In the genomic region with DNA sequence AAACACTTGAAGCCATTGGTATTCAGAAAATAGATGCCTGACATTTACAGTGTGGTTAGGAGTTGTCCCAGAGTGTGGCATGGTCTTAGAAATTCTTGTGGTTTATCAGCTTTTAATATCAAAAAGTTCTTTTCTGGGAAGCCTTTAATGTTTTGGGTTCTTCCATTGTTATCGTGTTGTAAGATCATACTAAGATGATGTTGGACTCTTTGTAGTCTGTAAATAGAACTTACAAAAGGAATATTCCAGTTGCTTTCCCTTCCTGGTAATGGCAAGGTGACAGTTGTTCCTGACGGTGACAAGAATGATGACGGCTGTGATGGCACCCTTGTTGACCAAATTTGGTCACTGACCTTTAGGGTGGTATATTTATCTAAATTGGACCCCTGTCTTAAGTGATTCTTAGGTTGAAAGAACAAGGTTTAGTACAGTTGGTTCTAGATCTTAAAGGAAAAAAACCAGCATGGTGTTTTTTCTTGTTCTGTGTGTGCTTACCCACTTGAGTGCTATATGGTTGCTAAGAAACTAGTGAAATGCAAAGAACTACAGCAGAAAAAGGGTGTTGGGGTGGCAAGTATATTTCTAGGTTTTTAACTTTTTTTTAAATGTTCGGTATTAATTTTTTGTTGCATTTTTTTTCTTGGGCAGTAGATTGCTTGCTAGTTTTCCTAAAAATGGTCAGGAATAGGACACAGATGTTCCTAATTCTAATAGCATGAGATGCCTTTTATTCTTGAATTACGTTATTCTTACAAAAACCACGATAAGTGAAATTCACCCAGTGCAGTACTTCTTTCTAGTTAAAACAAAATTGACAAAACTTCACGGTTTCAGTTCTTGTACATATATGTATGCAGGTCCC, we compare ENCODE assay signal across 8 cellular contexts. TPM values are rescaled to one million over a fixed set of nuclear protein-coding genes. Genes with fewer than 3 reads are reported as not detected.
A peak's percentile ranks its signal among the peaks of the same experiment; 100 is the strongest.
DNase-seq lines count a peak whose midpoint lies in the region; ATAC-seq and TF ChIP-seq lines count a peak whose summit lies in the region.

No MANE protein-coding gene starts in this region.

- H3K79me2 ChIP-seq in GM23338 (replicated peaks; ENCODE audit: insufficient read depth), result peaks cover 65% of the 10 kb centered on the region

- CTCF ChIA-PET in Panc1 (lab: Charles Lee), result no interaction called here

- peak overlapping the region; percentile 96 for H3K4me3 ChIP-seq in GM23338
- H3K4me3 ChIP-seq in Panc1 (ENCODE audit: low read depth in 2 of 2, low read length in 2 of 2), result peak overlapping the region; percentile 85 to 88
- peak overlapping the region; percentile 26 to 95 for H3K4me3 ChIP-seq in esophagus (ENCODE audit: low read depth in 1 of 2, low read length in 2 of 2)
- peak overlapping the region; percentile 68 to 90 (median 86) for H3K4me3 ChIP-seq in gastrocnemius medialis

- H3K4me2 ChIP-seq in GM23338, result peak overlapping the region; percentile 90

- no peaks in the 10 kb centered on the region for H3K9me3 Mint-ChIP-seq in GM23338

- 0 out of 2 replicates have a peak, but pooled peaks cover 2% of the 10 kb centered on the region for H3F3A ChIP-seq in GM23338 (replicated peaks; ENCODE audit: low read depth)

- H3K27ac ChIP-seq in GM23338 (ENCODE audit: low read depth), result no peak overlapping the region
- H3K27ac ChIP-seq in Panc1 (ENCODE audit: low read length), result peak overlapping the region; percentile 79
- H3K27ac ChIP-seq in esophagus (ENCODE audit: low read depth in 2 of 2, low read length in 1 of 2), result peak overlapping the region in 1 of 2 donors; percentile 51
- peak overlapping the region; percentile 93 to 97 (median 96) for H3K27ac ChIP-seq in gastrocnemius medialis

- peaks cover 12% of the 10 kb centered on the region for H3K27me3 ChIP-seq in GM23338 (ENCODE audit: insufficient read depth)
- no peaks in the 10 kb centered on the region for H3K27me3 ChIP-seq in Panc1 (ENCODE audit: control insufficient read depth, insufficient read depth, low read length)
- H3K27me3 ChIP-seq in esophagus (ENCODE audit: control insufficient read depth in 1 of 2, insufficient read depth in 2 of 2, low read length in 2 of 2), result no peaks in the 10 kb centered on the region
- H3K27me3 ChIP-seq in gastrocnemius medialis, result no peaks in the 10 kb centered on the region

- WGBS in esophagus, 2 donors, result 9 to 12% methylated on average over 7 of the region's 7 CpGs

- H4K20me1 ChIP-seq in GM23338 (replicated peaks; ENCODE audit: insufficient read depth), result peaks cover 50% of the 10 kb centered on the region

- DNase-seq in GM23338 (ENCODE audit: low spot score) (no peak), Panc1 (ENCODE audit: low read depth, low spot score) (no peak), gastrocnemius medialis (peak; percentile 43 to 53), NCI-H2196 treated with DMSO at 0.1 percent for 48 hours (lab: John Stamatoyannopoulos, UW; ENCODE audit: unreplicated experiment) (no peak), kidney glomerular epithelial cell (lab: John Stamatoyannopoulos, UW) (no peak)
- no peak for DNase-seq in stimulated activated naive CD4-positive, alpha-beta T cell treated with Interleukin-2 at 50 U/mL for 16 hours (lab: John Stamatoyannopoulos, UW)

- peaks cover 13% of the 10 kb centered on the region for H3K27me3 Mint-ChIP-seq in GM23338 (ENCODE audit: insufficient read depth, low read depth, poor library complexity)

- peaks cover 49% of the 10 kb centered on the region for H3K4me1 ChIP-seq in GM23338 (ENCODE audit: insufficient read depth)
- H3K4me1 ChIP-seq in Panc1 (ENCODE audit: control insufficient read depth, insufficient read depth, low read length), result peaks cover 35% of the 10 kb centered on the region
- H3K4me1 ChIP-seq in esophagus (ENCODE audit: control insufficient read depth in 2 of 2, insufficient read depth in 2 of 2, low read length in 1 of 2), result no peaks in the 10 kb centered on the region
- H3K4me1 ChIP-seq in gastrocnemius medialis, result peaks cover 7 to 38% of the 10 kb centered on the region in 2 donors

- H3K36me3 ChIP-seq in GM23338 (ENCODE audit: insufficient read depth), result peaks cover 28% of the 10 kb centered on the region; the same call in 1 of the 2 replicates
- H3K36me3 ChIP-seq in Panc1 (ENCODE audit: control insufficient read depth, insufficient read depth, low read length), result peaks cover 27% of the 10 kb centered on the region
- H3K36me3 ChIP-seq in esophagus (ENCODE audit: control insufficient read depth in 2 of 2, insufficient read depth in 2 of 2, low read length in 1 of 2), result peaks cover 5% of the 10 kb centered on the region in 2 donors
- no peaks in the 10 kb centered on the region for H3K36me3 ChIP-seq in gastrocnemius medialis

- H3K9me3 ChIP-seq in Panc1 (ENCODE audit: control insufficient read depth, insufficient read depth, low read depth, low read length) (no peaks in the 10 kb centered on the region), esophagus (ENCODE audit: control insufficient read depth in 2 of 2, insufficient read depth in 1 of 2, low read depth in 1 of 2, low read length in 1 of 2) (no peaks in the 10 kb centered on the region), gastrocnemius medialis (no peaks in the 10 kb centered on the region)

- H3K27ac Mint-ChIP-seq in GM23338, result no peak overlapping the region

- H3K4me1 Mint-ChIP-seq in GM23338, result peaks cover 46% of the 10 kb centered on the region

- intact Hi-C loops in Panc1 (cut with micrococcal nuclease; ENCODE audit: unreplicated experiment), result loop anchor here (10.0 kb wide), 1 partner anchor 178 kb away; no protein-coding TSS in a partner anchor
- intact Hi-C loops in gastrocnemius medialis (cut with DNase I; ENCODE audit: low total_unique reads), result loop anchor here (5.0 to 10.0 kb wide), 3 partner anchors 36 to 302 kb away; a partner anchor contains a TSS

- H3K36me3 Mint-ChIP-seq in GM23338 (ENCODE audit: low read depth), result peaks cover 60% of the 10 kb centered on the region

- peak; percentile 42 to 67 for TF ChIP-seq POLR2A in gastrocnemius medialis (IDR thresholded peaks at IDR 0.05)

- POLR2A ChIA-PET in Panc1 (lab: Charles Lee), result no interaction called here

- TF ChIP-seq CTCF in GM23338 (conservative IDR thresholded peaks at IDR 0.05; ENCODE audit: low read depth in 2 of 2) (no peak), Panc1 (IDR thresholded peaks at IDR 0.05) (no peak), gastrocnemius medialis (IDR thresholded peaks at IDR 0.05 in 4 of 5, conservative IDR thresholded peaks at IDR 0.05 in 1 of 5) (no peak)

- in situ Hi-C loops in Panc1 (cut with HindIII; ENCODE audit: low pct_unique_long_range_greater_than_20kb, low sequenced_read_pairs), result no loop called here
- in situ Hi-C loops in gastrocnemius medialis (cut with MboI; ENCODE audit: low sequenced_read_pairs in 4 of 4), result no loop called here

- peak overlapping the region; percentile 97 for H3K4me3 Mint-ChIP-seq in GM23338

- H3K9me2 ChIP-seq in GM23338 (ENCODE audit: insufficient read depth), result no peaks in the 10 kb centered on the region

- BruUV-seq in Panc1 (replicated peaks; lab: Mats Ljungman, UMichigan), result TSS peak; percentile 62

- ATAC-seq in GM23338, result no peak
- no peak for ATAC-seq in Panc1
- peak; percentile 35 to 41 for ATAC-seq in gastrocnemius medialis
- ATAC-seq in GM21529 (IDR thresholded peaks at IDR 0.05; ENCODE audit: unreplicated experiment), result no peak

- H2AFZ ChIP-seq in GM23338, result no peak overlapping the region

TF ChIP-seq in GM23338, 12 proteins besides CTCF, POLR2A, EP300 and RAD21 (continues in another document):
- no peak for TF ChIP-seq NANOG (IDR thresholded peaks at IDR 0.05; ENCODE audit: borderline replicate concordance)

RNA-seq across cellular contexts. Expression of a gene that starts 2.1 kb away (rescaled TPM):
- 201 and 225 TPM in 2 replicates for total RNA-seq in GM23338 (2014; rRNA removed; shearing (Covaris generic))
- polyA plus RNA-seq in GM23338 (2016; fragmentation: Nextera tagmentation; extraction: Ambion mirVana) (44.2 and 47.2 TPM in 2 replicates), esophagus (100 to 1,000 TPM in 1 of 2 donors, 10 to 100 TPM in 1; 40.7 to 102 TPM)
- total RNA-seq in Panc1 (2021; ENCODE audit: unreplicated experiment) (286 TPM), gastrocnemius medialis (1,000 to 10,000 TPM in 2 of 4 donors, 100 to 1,000 TPM in 2; 788 to 1,983 (median 1,302) TPM)
- polyA plus RNA-seq in Panc1 (2012; ENCODE audit: insufficient read length), result 181 TPM

Comparison
In these comparisons a context has a peak if more than half of its experiments do, and no peak if none do; other contexts are left out.
1. ATAC-seq: peak in gastrocnemius medialis (2 of 2); none in GM23338 (single experiment), Panc1 (single experiment) and GM21529 (single experiment).
2. DNase-seq: peak in gastrocnemius medialis (2 of 2); none in GM23338 (single experiment), Panc1 (single experiment), stimulated activated naive CD4-positive, alpha-beta T cell treated with Interleukin-2 at 50 U/mL for 16 hours (single experiment), NCI-H2196 treated with DMSO at 0.1 percent for 48 hours (single experiment) and kidney glomerular epithelial cell (single experiment).
3. Peak in every context shown above with its lines, with median percentiles within 50 percentile points of each other: H3K4me3 ChIP-seq.